ENCODE assay signal across 8 cellular contexts in genomic region chr4:188976644-188977115, GRCh38.
DNase-seq lines count a peak whose midpoint lies in the region; ATAC-seq and TF ChIP-seq lines count a peak whose summit lies in the region.

No MANE protein-coding gene starts in this region.

- DNase-seq in NCI-H524 (lab: John Stamatoyannopoulos, UW) (peak; percentile 4 to 58), NCI-H524 treated with DMSO at 0.1 percent for 48 hours (lab: John Stamatoyannopoulos, UW) (no peak), OCI-M1 (lab: John Stamatoyannopoulos, UW) (peak; percentile 33), globus pallidus (ENCODE audit: low spot score) (peak; percentile 23), stromal cell of bone marrow (ENCODE audit: low read depth) (peak; percentile 49), GM13977 (ENCODE audit: low spot score) (no peak)
- DNase-seq in activated CD4-positive, alpha-beta T cell treated with anti-CD3 and anti-CD28 coated beads for 48 hours = no peak

- no peak for TF ChIP-seq CTCF in GM13977 (IDR thresholded peaks at IDR 0.05; ENCODE audit: extremely low read depth, insufficient read depth, missing control alignments)

- in situ Hi-C loops in GM13977 (cut with MboI; ENCODE audit: low pct_unique_long_range_greater_than_20kb, low sequenced_read_pairs, unreplicated experiment) = no loop called here

- no peak for ATAC-seq in HG03439 (IDR thresholded peaks at IDR 0.05; ENCODE audit: unreplicated experiment)

Comparison
In these comparisons a context has a peak if more than half of its experiments do, and no peak if none do; other contexts are left out.
1. DNase-seq: peak in NCI-H524 (2 of 2), OCI-M1 (single experiment), globus pallidus (single experiment) and stromal cell of bone marrow (single experiment); none in NCI-H524 treated with DMSO at 0.1 percent for 48 hours (single experiment), GM13977 (single experiment) and activated CD4-positive, alpha-beta T cell treated with anti-CD3 and anti-CD28 coated beads for 48 hours (single experiment).